8 cellular contexts compared by ENCODE assay signal in the genomic region with DNA sequence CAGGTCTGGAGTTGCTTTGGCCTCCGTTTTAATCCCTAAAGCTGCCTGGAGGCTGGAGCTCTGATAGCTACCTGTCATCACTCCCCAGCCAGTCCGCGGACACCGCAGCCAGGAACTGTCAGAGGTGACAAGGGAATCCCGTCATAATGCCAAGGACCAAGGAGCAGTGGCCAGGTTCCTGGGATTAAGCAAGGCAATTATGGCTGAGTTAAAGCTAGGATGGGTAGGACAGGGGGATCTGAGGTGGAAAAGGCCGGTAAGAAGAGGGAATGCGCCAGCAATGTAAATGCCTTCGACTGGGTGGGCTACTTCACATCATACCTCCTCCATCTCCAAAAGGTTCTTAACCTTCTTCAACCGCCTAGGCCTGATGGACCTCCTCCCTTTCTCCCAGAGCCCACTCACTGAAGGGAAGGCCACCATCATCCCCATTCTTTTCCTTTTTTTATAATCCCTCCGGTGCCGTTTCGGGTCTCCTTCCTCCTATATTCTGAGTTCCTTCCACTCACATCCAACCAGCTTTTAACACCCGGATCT. TPM values are rescaled to one million over a fixed set of nuclear protein-coding genes. Genes with fewer than 3 reads are reported as not detected.
DNase-seq lines count a peak whose midpoint lies in the region; ATAC-seq and TF ChIP-seq lines count a peak whose summit lies in the region.

No MANE protein-coding gene starts in this region.

- POLR2A ChIA-PET in activated naive CD8-positive, alpha-beta T cell treated with anti-CD3 and anti-CD28 coated beads, Interleukin-2, amount 10 ng/mL, durations not matched to agents 7 days and 5 days (lab: Charles Lee), result interaction anchor here (1.6 to 6.4 kb wide), 4 partner anchors 14 to 206 kb away, joined by 11 to 182 read pairs (median 14); a partner anchor contains a TSS

- H3K36me3 Mint-ChIP-seq in Calu3 (ENCODE audit: insufficient read depth, unreplicated experiment), result peaks cover 35% of the 10 kb centered on the region
- H3K36me3 Mint-ChIP-seq in activated naive CD8-positive, alpha-beta T cell treated with anti-CD3 and anti-CD28 coated beads, Interleukin-2, amount 10 ng/mL, durations not matched to agents 7 days and 5 days, result peaks cover 2% of the 10 kb centered on the region

- TF ChIP-seq CTCF in Calu3 (IDR thresholded peaks at IDR 0.05; ENCODE audit: unreplicated experiment) (no peak), psoas muscle (IDR thresholded peaks at IDR 0.05) (no peak)

- no peaks in the 10 kb centered on the region for H3K27me3 ChIP-seq in Karpas-422 (ENCODE audit: low read length)
- no peaks in the 10 kb centered on the region for H3K27me3 ChIP-seq in psoas muscle (ENCODE audit: insufficient read depth in 3 of 3, low read length in 2 of 3)

- no peaks in the 10 kb centered on the region for H4K20me1 ChIP-seq in Karpas-422 (ENCODE audit: insufficient read depth, low read depth, low read length)

- H3K9me3 Mint-ChIP-seq in Calu3 (ENCODE audit: low read depth, unreplicated experiment), result no peaks in the 10 kb centered on the region
- H3K9me3 Mint-ChIP-seq in activated naive CD8-positive, alpha-beta T cell treated with anti-CD3 and anti-CD28 coated beads, Interleukin-2, amount 10 ng/mL, durations not matched to agents 7 days and 5 days, result no peaks in the 10 kb centered on the region

- WGBS in psoas muscle, 3 donors, result 1 to 3% (median 2%) methylated on average over 13 of the region's 13 CpGs

- H3K36me3 ChIP-seq in Karpas-422 (ENCODE audit: insufficient read depth, low read length) (peaks cover 23% of the 10 kb centered on the region; the same call in 1 of the 2 replicates), psoas muscle (ENCODE audit: insufficient read depth in 1 of 2, low read depth in 1 of 2) (peaks cover 8 to 37% of the 10 kb centered on the region in 2 donors)

- H3K27ac ChIP-seq in Karpas-422 (ENCODE audit: low read length) (peak overlapping the region; percentile 55), psoas muscle (peak overlapping the region; percentile 93)

- H3K9me3 ChIP-seq in Karpas-422 (ENCODE audit: low read length), result no peaks in the 10 kb centered on the region
- H3K9me3 ChIP-seq in psoas muscle, result no peaks in the 10 kb centered on the region

- peak overlapping the region; percentile 86 for H3K9ac ChIP-seq in Karpas-422 (ENCODE audit: low read length)

- H3K4me3 ChIP-seq in Karpas-422 (ENCODE audit: low read length) (peak overlapping the region; percentile 92), psoas muscle (peak overlapping the region; percentile 78)

- no peaks in the 10 kb centered on the region for H3K9me2 ChIP-seq in Karpas-422 (replicated peaks; ENCODE audit: insufficient read depth, low read length)

- peaks cover 25% of the 10 kb centered on the region for H3K4me1 Mint-ChIP-seq in Calu3 (ENCODE audit: low read depth, unreplicated experiment)
- H3K4me1 Mint-ChIP-seq in activated naive CD8-positive, alpha-beta T cell treated with anti-CD3 and anti-CD28 coated beads, Interleukin-2, amount 10 ng/mL, durations not matched to agents 7 days and 5 days, result peaks cover 17% of the 10 kb centered on the region

- peaks cover 32% of the 10 kb centered on the region for H3K4me1 ChIP-seq in Karpas-422 (ENCODE audit: low read length)
- H3K4me1 ChIP-seq in psoas muscle, result peaks cover 25% of the 10 kb centered on the region

- H3K27ac Mint-ChIP-seq in Calu3 (ENCODE audit: unreplicated experiment), result peak overlapping the region; percentile 64
- H3K27ac Mint-ChIP-seq in activated naive CD8-positive, alpha-beta T cell treated with anti-CD3 and anti-CD28 coated beads, Interleukin-2, amount 10 ng/mL, durations not matched to agents 7 days and 5 days, result peak overlapping the region; percentile 97

- H3K4me3 Mint-ChIP-seq in Calu3 (ENCODE audit: low read depth, unreplicated experiment), result peak overlapping the region; percentile 89
- peak overlapping the region; percentile 94 for H3K4me3 Mint-ChIP-seq in activated naive CD8-positive, alpha-beta T cell treated with anti-CD3 and anti-CD28 coated beads, Interleukin-2, amount 10 ng/mL, durations not matched to agents 7 days and 5 days

- H3K4me2 ChIP-seq in Karpas-422 (ENCODE audit: low read depth, low read length, poor library complexity, severe bottlenecking), result peak overlapping the region; percentile 100

- intact Hi-C loops in Calu3 (cut with micrococcal nuclease; ENCODE audit: unreplicated experiment), result no loop called here
- intact Hi-C loops in left ventricle myocardium superior (cut with micrococcal nuclease), result no loop called here
- intact Hi-C loops in psoas muscle (cut with DNase I), result no loop called here

- no peaks in the 10 kb centered on the region for H3K27me3 Mint-ChIP-seq in Calu3 (ENCODE audit: unreplicated experiment)
- peaks cover under 1% of the 10 kb centered on the region for H3K27me3 Mint-ChIP-seq in activated naive CD8-positive, alpha-beta T cell treated with anti-CD3 and anti-CD28 coated beads, Interleukin-2, amount 10 ng/mL, durations not matched to agents 7 days and 5 days

- CTCF ChIA-PET in Calu3 (lab: Charles Lee), result interaction anchor here (0.6 to 2.7 kb wide), 9 partner anchors 11 to 505 kb away, joined by 3 to 8 read pairs (median 5); a partner anchor contains a TSS

- no peak overlapping the region for H2AFZ ChIP-seq in Karpas-422 (ENCODE audit: low read length)

- DNase-seq in Calu3 (peak; percentile 13), Karpas-422 (no peak), left ventricle myocardium superior (peak; percentile 82), psoas muscle (peak; percentile 61 to 82), iPS-NIHi11 (ENCODE audit: low spot score) (no peak)
- DNase-seq in activated naive CD8-positive, alpha-beta T cell treated with anti-CD3 and anti-CD28 coated beads, Interleukin-2, amount 10 ng/mL, durations not matched to agents 7 days and 5 days, result peak; percentile 48

- peaks cover 23% of the 10 kb centered on the region for H3K79me2 ChIP-seq in Karpas-422 (ENCODE audit: low read length)

- no peak for ATAC-seq in activated naive CD8-positive, alpha-beta T cell treated with anti-CD3 and anti-CD28 coated beads, Interleukin-2, amount 10 ng/mL, durations not matched to agents 7 days and 5 days (ENCODE audit: low read depth)
- ATAC-seq in left ventricle myocardium superior, result peak; percentile 54
- peak; percentile 42 to 60 (median 46) for ATAC-seq in psoas muscle
- no peak for ATAC-seq in HG02973 (IDR thresholded peaks at IDR 0.05; ENCODE audit: unreplicated experiment)
- no peak for ATAC-seq in GM21447 (IDR thresholded peaks at IDR 0.05; ENCODE audit: unreplicated experiment)

- TSS peak; percentile 40 for BruUV-seq in Calu3 (replicated peaks; lab: Mats Ljungman, UMichigan)

RNA-seq across cellular contexts. Expression of a gene that starts 1.9 kb away (rescaled TPM):
- total RNA-seq in Calu3 (2022) (12.8 and 16.2 TPM in 2 replicates), left ventricle myocardium superior (11.6 TPM), psoas muscle (10 to 100 TPM in 2 of 4 donors, 1 to 10 TPM in 2; 6.4 to 15.2 (median 9.5) TPM)
- total RNA-seq in Karpas-422 (2014; rRNA removed; shearing (Covaris generic); ENCODE audit: low replicate concordance), result 48.3 and 70.4 TPM in 2 replicates
- total RNA-seq in activated naive CD8-positive, alpha-beta T cell treated with anti-CD3 and anti-CD28 coated beads, Interleukin-2, amount 10 ng/mL, durations not matched to agents 7 days and 5 days, result 10 to 100 TPM; 50.8 to 51.7 TPM
- 10 to 100 TPM in 1 of 3 donors, 1 to 10 TPM in 2; 5.6 to 23.1 (median 9.9) TPM for polyA plus RNA-seq in psoas muscle

RNA-seq across cellular contexts. Expression of a gene that starts 5.9 kb away (rescaled TPM):
- 19.0 and 21.3 TPM in 2 replicates for total RNA-seq in Calu3 (2022)
- total RNA-seq in Karpas-422 (2014; rRNA removed; shearing (Covaris generic); ENCODE audit: low replicate concordance), result 15.1 and 18.3 TPM in 2 replicates
- 1 to 10 TPM; 3.7 to 5.7 TPM for total RNA-seq in activated naive CD8-positive, alpha-beta T cell treated with anti-CD3 and anti-CD28 coated beads, Interleukin-2, amount 10 ng/mL, durations not matched to agents 7 days and 5 days
- total RNA-seq in left ventricle myocardium superior, result 38.3 TPM
- 10 to 100 TPM; 17.8 to 30.2 (median 26.7) TPM for total RNA-seq in psoas muscle
- polyA plus RNA-seq in psoas muscle, result 10 to 100 TPM; 12.1 to 23.8 (median 20.6) TPM

RNA-seq across cellular contexts. Expression of a gene that starts 14.8 kb away (rescaled TPM):
- 19.3 and 22.6 TPM in 2 replicates for total RNA-seq in Calu3 (2022)
- total RNA-seq in Karpas-422 (2014; rRNA removed; shearing (Covaris generic); ENCODE audit: low replicate concordance), result 9.3 and 12.7 TPM in 2 replicates
- 10 to 100 TPM; 11.8 to 12.8 TPM for total RNA-seq in activated naive CD8-positive, alpha-beta T cell treated with anti-CD3 and anti-CD28 coated beads, Interleukin-2, amount 10 ng/mL, durations not matched to agents 7 days and 5 days
- 7.9 TPM for total RNA-seq in left ventricle myocardium superior
- 10 to 100 TPM in 2 of 4 donors, 1 to 10 TPM in 2; 6.3 to 13.4 (median 9.6) TPM for total RNA-seq in psoas muscle
- 1 to 10 TPM; 3.5 to 4.8 (median 4.5) TPM for polyA plus RNA-seq in psoas muscle

RNA-seq across cellular contexts. Expression of a gene that starts 20.5 kb away (rescaled TPM):
- total RNA-seq in Calu3 (2022), result 173 and 181 TPM in 2 replicates
- total RNA-seq in Karpas-422 (2014; rRNA removed; shearing (Covaris generic); ENCODE audit: low replicate concordance), result 126 and 195 TPM in 2 replicates
- 100 to 1,000 TPM; 207 to 208 TPM for total RNA-seq in activated naive CD8-positive, alpha-beta T cell treated with anti-CD3 and anti-CD28 coated beads, Interleukin-2, amount 10 ng/mL, durations not matched to agents 7 days and 5 days
- 76.8 TPM for total RNA-seq in left ventricle myocardium superior
- 10 to 100 TPM; 65.2 to 84.0 (median 79.6) TPM for total RNA-seq in psoas muscle
- 100 to 1,000 TPM in 2 of 3 donors, 10 to 100 TPM in 1; 73.6 to 104 (median 102) TPM for polyA plus RNA-seq in psoas muscle

RNA-seq across cellular contexts. Expression of a gene that starts 51.9 kb away (rescaled TPM):
- total RNA-seq in Calu3 (2022) (0.39 and 0.61 TPM in 2 replicates), left ventricle myocardium superior (10.7 TPM), psoas muscle (1 to 10 TPM in 3 of 4 donors, under 1 TPM in 1; 0.95 to 6.3 (median 1.8) TPM)
- total RNA-seq in Karpas-422 (2014; rRNA removed; shearing (Covaris generic); ENCODE audit: low replicate concordance), result not detected in 2 replicates
- total RNA-seq in activated naive CD8-positive, alpha-beta T cell treated with anti-CD3 and anti-CD28 coated beads, Interleukin-2, amount 10 ng/mL, durations not matched to agents 7 days and 5 days, result 1 to 10 TPM; 3.4 to 4.8 TPM
- 1 to 10 TPM; 1.1 to 1.4 (median 1.2) TPM for polyA plus RNA-seq in psoas muscle

Comparison
In these comparisons a context has a peak if more than half of its experiments do, and no peak if none do; other contexts are left out.
1. DNase-seq: peak in Calu3 (single experiment), activated naive CD8-positive, alpha-beta T cell treated with anti-CD3 and anti-CD28 coated beads, Interleukin-2, amount 10 ng/mL, durations not matched to agents 7 days and 5 days (single experiment), left ventricle myocardium superior (single experiment) and psoas muscle (2 of 2); none in Karpas-422 (single experiment) and iPS-NIHi11 (single experiment).
2. ATAC-seq: peak in left ventricle myocardium superior (single experiment) and psoas muscle (4 of 4); none in activated naive CD8-positive, alpha-beta T cell treated with anti-CD3 and anti-CD28 coated beads, Interleukin-2, amount 10 ng/mL, durations not matched to agents 7 days and 5 days (single experiment), HG02973 (single experiment) and GM21447 (single experiment).